8 cellular contexts compared by ENCODE assay signal in the genomic region with DNA sequence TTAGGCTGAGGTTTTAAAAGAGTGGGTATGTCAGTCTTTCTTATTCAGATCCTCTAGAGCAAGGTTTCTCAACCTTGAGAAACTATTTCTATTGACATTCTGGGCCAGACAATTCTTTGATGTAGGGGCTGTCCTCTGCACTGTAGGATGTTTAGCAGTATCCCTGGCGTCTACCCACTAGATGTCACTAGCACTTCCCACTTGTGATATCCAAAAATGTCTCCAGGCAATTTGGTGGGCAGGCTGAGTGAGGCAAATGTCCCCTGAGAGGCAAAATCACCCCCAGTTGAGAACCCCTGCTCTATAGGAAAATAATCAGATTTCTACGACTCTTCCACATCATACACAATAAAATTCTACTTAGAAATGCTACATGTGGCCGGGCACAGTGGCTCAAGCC. TPM values are rescaled to one million over a fixed set of nuclear protein-coding genes. Genes with fewer than 3 reads are reported as not detected.
DNase-seq lines count a peak whose midpoint lies in the region; ATAC-seq, FAIRE-seq and TF ChIP-seq lines count a peak whose summit lies in the region.

No MANE protein-coding gene starts in this region.

- no peaks in the 10 kb centered on the region for H3K9me3 Mint-ChIP-seq in astrocyte (ENCODE audit: unreplicated experiment)
- peaks cover 0 to 1% (median 0%) of the 10 kb centered on the region in 11 donors for H3K9me3 Mint-ChIP-seq in naive thymus-derived CD4-positive, alpha-beta T cell

- intact Hi-C loops in naive thymus-derived CD4-positive, alpha-beta T cell (cut with micrococcal nuclease): loop anchor here (1.0 to 10.0 kb wide), 5 partner anchors 222 to 1979 kb away; a partner anchor contains a TSS

- H3K79me2 ChIP-seq in astrocyte (ENCODE audit: insufficient read depth, low read length): peaks cover 75% of the 10 kb centered on the region

- peaks cover 17% of the 10 kb centered on the region for H3K4me1 Mint-ChIP-seq in astrocyte (ENCODE audit: low read depth, unreplicated experiment)
- peaks cover 26 to 74% (median 64%) of the 10 kb centered on the region in 7 donors for H3K4me1 Mint-ChIP-seq in naive thymus-derived CD4-positive, alpha-beta T cell

- POLR2A ChIA-PET in naive thymus-derived CD4-positive, alpha-beta T cell (lab: Charles Lee): interaction anchor here (0.6 kb wide), 1 partner anchor 26 kb away, joined by 3 read pairs; no protein-coding TSS in a partner anchor

- peaks cover 4% of the 10 kb centered on the region for H3K9me3 ChIP-seq in astrocyte (ENCODE audit: insufficient read depth, low read depth, low read length)
- H3K9me3 ChIP-seq in naive thymus-derived CD4-positive, alpha-beta T cell (ENCODE audit: control insufficient read depth in 2 of 3, low read length in 3 of 3): no peaks in the 10 kb centered on the region

- no peaks in the 10 kb centered on the region for H3K27me3 ChIP-seq in astrocyte (ENCODE audit: insufficient read depth, low read length)
- no peaks in the 10 kb centered on the region for H3K27me3 ChIP-seq in naive thymus-derived CD4-positive, alpha-beta T cell (ENCODE audit: control insufficient read depth in 2 of 2, insufficient read depth in 2 of 2, low read length in 2 of 2)

- H3K4me3 Mint-ChIP-seq in astrocyte (ENCODE audit: unreplicated experiment): no peak overlapping the region
- peak overlapping the region in 3 of 10 donors; percentile 11 to 31 (median 23) for H3K4me3 Mint-ChIP-seq in naive thymus-derived CD4-positive, alpha-beta T cell

- CTCF ChIA-PET in naive thymus-derived CD4-positive, alpha-beta T cell (lab: Charles Lee): interaction anchor here (0.7 to 1.5 kb wide), 2 partner anchors 9 to 222 kb away, joined by 3 to 4 read pairs; a partner anchor contains a TSS

- peak; percentile 31 for TF ChIP-seq CTCF in astrocyte (IDR thresholded peaks at IDR 0.05; ENCODE audit: insufficient read depth, low read depth, low read length)

- no peak overlapping the region for H3K27ac ChIP-seq in astrocyte (ENCODE audit: low read depth, low read length)
- H3K27ac ChIP-seq in naive thymus-derived CD4-positive, alpha-beta T cell (ENCODE audit: low read depth, low read length): peak overlapping the region; percentile 29

- FAIRE-seq in astrocyte (lab: Jason Lieb, UNC): no peak

- H3K27me3 Mint-ChIP-seq in astrocyte (ENCODE audit: low read depth, unreplicated experiment): no peaks in the 10 kb centered on the region
- no peaks in the 10 kb centered on the region for H3K27me3 Mint-ChIP-seq in naive thymus-derived CD4-positive, alpha-beta T cell

- peaks cover 5% of the 10 kb centered on the region for H3K4me1 ChIP-seq in astrocyte (ENCODE audit: insufficient read depth, low read length)
- peaks cover 10 to 11% of the 10 kb centered on the region in 2 donors for H3K4me1 ChIP-seq in naive thymus-derived CD4-positive, alpha-beta T cell (ENCODE audit: control insufficient read depth in 2 of 2, insufficient read depth in 2 of 2, low read length in 2 of 2)

- H3K36me3 ChIP-seq in astrocyte (ENCODE audit: insufficient read depth, low read length): peaks cover 10% of the 10 kb centered on the region
- peaks cover 0 to 11% (median 0%) of the 10 kb centered on the region in 3 experiments for H3K36me3 ChIP-seq in naive thymus-derived CD4-positive, alpha-beta T cell (ENCODE audit: control insufficient read depth in 2 of 3, insufficient read depth in 3 of 3, low read length in 3 of 3)

- H3K9ac ChIP-seq in astrocyte (ENCODE audit: low read length): no peak overlapping the region

- no peaks in the 10 kb centered on the region for H3K36me3 Mint-ChIP-seq in astrocyte (ENCODE audit: low read depth, unreplicated experiment)
- H3K36me3 Mint-ChIP-seq in naive thymus-derived CD4-positive, alpha-beta T cell: peaks cover 0 to 9% (median 0%) of the 10 kb centered on the region in 5 donors

- H3K27ac Mint-ChIP-seq in astrocyte (ENCODE audit: unreplicated experiment): no peak overlapping the region
- H3K27ac Mint-ChIP-seq in naive thymus-derived CD4-positive, alpha-beta T cell: peak overlapping the region in 8 of 9 donors; percentile 14 to 82 (median 68)

- H3K4me2 ChIP-seq in astrocyte (ENCODE audit: low read length): no peak overlapping the region

- no peak for ATAC-seq in naive thymus-derived CD4-positive, alpha-beta T cell
- ATAC-seq in GM19463 (IDR thresholded peaks at IDR 0.05; ENCODE audit: unreplicated experiment) (no peak), HG03565 (IDR thresholded peaks at IDR 0.05; ENCODE audit: unreplicated experiment) (no peak), HG03039 (IDR thresholded peaks at IDR 0.05; ENCODE audit: unreplicated experiment) (no peak)

- H4K20me1 ChIP-seq in astrocyte (ENCODE audit: insufficient read depth, low read length): peaks cover 25% of the 10 kb centered on the region

- no peak overlapping the region for H3K4me3 ChIP-seq in astrocyte (ENCODE audit: insufficient read depth, low read depth, low read length)
- no peak overlapping the region for H3K4me3 ChIP-seq in naive thymus-derived CD4-positive, alpha-beta T cell (ENCODE audit: low read length)

- DNase-seq in AG20443 (ENCODE audit: low spot score): peak; percentile 18
- DNase-seq in GDM1 (lab: John Stamatoyannopoulos, UW): peak; percentile 25
- DNase-seq in NCI-H2227 treated with DMSO at 0.1 percent for 48 hours (lab: John Stamatoyannopoulos, UW): peak; percentile 50
- DNase-seq in astrocyte (ENCODE audit: low read depth): peak; percentile 9
- DNase-seq in naive thymus-derived CD4-positive, alpha-beta T cell: peak in 5 of 9 donors; percentile 7 to 31 (median 15)

- no peak overlapping the region for H2AFZ ChIP-seq in astrocyte (ENCODE audit: low read depth, low read length)

RNA-seq across cellular contexts. Expression of a gene that starts 7.7 kb away (rescaled TPM):
- 21.8 and 25.1 TPM in 2 replicates for total RNA-seq in astrocyte
- 10 to 100 TPM; 23.8 to 46.7 (median 25.7) TPM for total RNA-seq in naive thymus-derived CD4-positive, alpha-beta T cell
- polyA plus RNA-seq in naive thymus-derived CD4-positive, alpha-beta T cell: 1 to 10 TPM in 1 of 2 donors, under 1 TPM in 1; 0.52 to 3.3 TPM

RNA-seq across cellular contexts. Expression of a gene that starts 9.6 kb away (rescaled TPM):
- 1.9 and 2.5 TPM in 2 replicates for total RNA-seq in astrocyte
- 10 to 100 TPM in 2 of 5 experiments, 1 to 10 TPM in 3; 6.4 to 13.9 (median 7.6) TPM for total RNA-seq in naive thymus-derived CD4-positive, alpha-beta T cell
- 10 to 100 TPM; 13.6 to 15.7 TPM for polyA plus RNA-seq in naive thymus-derived CD4-positive, alpha-beta T cell

RNA-seq across cellular contexts. Expression of a gene that starts 53.6 kb away (rescaled TPM):
- 0.48 and 0.75 TPM in 2 replicates for total RNA-seq in astrocyte
- total RNA-seq in naive thymus-derived CD4-positive, alpha-beta T cell: 1 to 10 TPM in 2 of 5 experiments, under 1 TPM in 3; 0.41 to 6.5 (median 0.92) TPM
- polyA plus RNA-seq in naive thymus-derived CD4-positive, alpha-beta T cell: 1 to 10 TPM; 1.1 to 1.6 TPM
